In genomic region chr12:27844427-27845090, GRCh38 we compare ENCODE assay signal across 1 cellular context.
TF ChIP-seq lines count a peak whose summit lies in the region.

No MANE protein-coding gene starts in this region.

TF ChIP-seq in K562, 482 proteins besides CTCF, POLR2A, EP300 and RAD21 (continued from another document):
- no peak for TF ChIP-seq MGA (IDR thresholded peaks at IDR 0.05)
